8 cellular contexts compared by ENCODE assay signal in the genomic region with DNA sequence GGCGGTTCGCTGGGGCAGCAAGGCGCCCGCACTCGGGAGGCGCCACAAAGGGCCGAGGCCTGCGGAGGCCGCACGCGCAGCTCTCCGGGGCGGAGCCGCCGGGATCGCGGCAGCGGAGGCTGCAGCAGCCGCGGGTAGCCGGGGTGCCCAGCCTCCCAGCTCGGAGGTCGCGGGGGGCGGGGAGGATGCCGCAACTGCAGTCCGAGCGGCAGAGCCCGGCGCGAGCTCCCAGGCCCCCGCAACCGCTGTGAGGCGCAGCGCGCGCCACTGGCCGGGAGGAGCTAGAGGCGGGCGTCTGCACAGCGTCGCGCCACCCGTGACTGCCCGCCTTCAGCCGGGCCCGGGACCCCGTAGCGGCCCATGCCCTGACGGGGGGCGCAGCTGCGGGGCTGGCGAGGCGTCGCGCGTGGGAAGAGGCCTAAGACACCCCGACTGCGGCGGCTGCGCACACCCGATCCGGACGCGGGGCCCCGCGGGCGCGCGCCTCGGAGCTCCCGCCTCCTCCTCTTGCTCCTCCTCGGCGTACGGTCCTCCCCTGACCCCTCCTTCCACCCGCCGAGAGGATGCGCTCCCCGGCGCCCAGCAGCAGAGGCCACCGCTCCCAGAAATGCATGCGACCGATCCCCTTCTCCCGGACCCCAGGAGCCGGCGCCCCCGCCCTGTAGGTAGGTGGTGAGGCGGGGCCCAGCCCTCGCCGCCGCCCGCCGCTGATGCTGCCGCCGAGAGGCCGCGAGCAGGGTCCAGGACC. TPM values are rescaled to one million over a fixed set of nuclear protein-coding genes. Genes with fewer than 3 reads are reported as not detected.
DNase-seq lines count a peak whose midpoint lies in the region; ATAC-seq, FAIRE-seq and TF ChIP-seq lines count a peak whose summit lies in the region.

Gene NCOA7 (plus strand): TSS at position 558 of the 748 bp plus-strand sequence. CDS start 24,395 bp downstream, outside the sequence.

- no peaks in the 10 kb centered on the region for H4K20me1 ChIP-seq in KMS-11 (ENCODE audit: insufficient read depth)

- H3K27ac Mint-ChIP-seq in activated naive CD8-positive, alpha-beta T cell = peak within 1 kb of the TSS; percentile 98

- peaks cover 5% of the 10 kb centered on the region for H3K36me3 Mint-ChIP-seq in activated naive CD8-positive, alpha-beta T cell

- TF ChIP-seq CTCF in KMS-11 (conservative IDR thresholded peaks at IDR 0.05; ENCODE audit: low read depth, low read length) (no peak), pancreas (IDR thresholded peaks at IDR 0.05) (no peak), thyroid gland (IDR thresholded peaks at IDR 0.05) (peak in 1 of 6 experiments; percentile 5)

- no peaks in the 10 kb centered on the region for H3K27me3 ChIP-seq in KMS-11 (ENCODE audit: insufficient read depth, low read depth)
- H3K27me3 ChIP-seq in pancreas = no peaks in the 10 kb centered on the region
- H3K27me3 ChIP-seq in thyroid gland = no peaks in the 10 kb centered on the region

- no peak for FAIRE-seq in pancreas (lab: Jason Lieb, UNC)

- peak within 1 kb of the TSS; percentile 38; the same call in 1 of the 2 replicates for H3K27ac ChIP-seq in KMS-11
- peak within 1 kb of the TSS; percentile 82 to 95 (median 90) for H3K27ac ChIP-seq in pancreas
- H3K27ac ChIP-seq in thyroid gland = peak within 1 kb of the TSS; percentile 90 to 99 (median 97)

- peak; percentile 80 for DNase-seq in ELR (ENCODE audit: low read depth)
- DNase-seq in head of caudate nucleus = peak; percentile 58 to 96 (median 90)
- peak; percentile 69 to 91 (median 80) for DNase-seq in pancreas
- DNase-seq in thyroid gland = peak; percentile 74 to 78

- H3K4me1 ChIP-seq in KMS-11 (ENCODE audit: low read depth, poor library complexity, severe bottlenecking) (peaks cover 14% of the 10 kb centered on the region), pancreas (peaks cover 5 to 27% (median 19%) of the 10 kb centered on the region in 3 donors), thyroid gland (peaks cover 8 to 17% of the 10 kb centered on the region in 2 donors)

- H3K36me3 ChIP-seq in KMS-11 (ENCODE audit: insufficient read depth) (no peaks in the 10 kb centered on the region), pancreas (no peaks in the 10 kb centered on the region), thyroid gland (no peaks in the 10 kb centered on the region)

- intact Hi-C loops in head of caudate nucleus (cut with DNase I) = loop anchor here (2.0 to 10.0 kb wide), 2 partner anchors 54 to 166 kb away; partner anchors contain the start of gene HINT3
- intact Hi-C loops in pancreas (cut with DNase I) = no loop called here
- intact Hi-C loops in thyroid gland (cut with DNase I) = no loop called here

- ATAC-seq in GM21786 (IDR thresholded peaks at IDR 0.05; ENCODE audit: unreplicated experiment) = peak; percentile 63
- ATAC-seq in SK-N-SH treated with all-trans-retinoic acid at 6 μM for 48 hours = peak; percentile 87
- peak; percentile 85 to 92 (median 91) for ATAC-seq in pancreas

- peaks cover 54% of the 10 kb centered on the region for H3K4me1 Mint-ChIP-seq in activated naive CD8-positive, alpha-beta T cell (ENCODE audit: low read depth)

- H3K9me3 Mint-ChIP-seq in activated naive CD8-positive, alpha-beta T cell (ENCODE audit: low read depth) = no peaks in the 10 kb centered on the region

- peak within 1 kb of the TSS; percentile 47; the same call in 1 of the 2 replicates for H3K9ac ChIP-seq in KMS-11

- H3K4me2 ChIP-seq in KMS-11 = peak within 1 kb of the TSS; percentile 68

- H2AFZ ChIP-seq in KMS-11 (ENCODE audit: low read depth) = peak within 1 kb of the TSS; percentile 73

- H3K9me3 ChIP-seq in pancreas (no peaks in the 10 kb centered on the region), thyroid gland (no peaks in the 10 kb centered on the region)

- H3K4me3 ChIP-seq in KMS-11 (IDR thresholded peaks at IDR 0.05; ENCODE audit: insufficient read depth, low read depth, low read length) (no peak within 1 kb of the TSS), pancreas (peak within 1 kb of the TSS; percentile 79 to 95 (median 88)), thyroid gland (replicated peaks in 1 of 3) (peak within 1 kb of the TSS; percentile 64 to 71 (median 64))

- no peaks in the 10 kb centered on the region for H3K79me2 ChIP-seq in KMS-11 (ENCODE audit: insufficient read depth, low read depth)

- H3K27me3 Mint-ChIP-seq in activated naive CD8-positive, alpha-beta T cell = no peaks in the 10 kb centered on the region

- TF ChIP-seq POLR2A in thyroid gland (IDR thresholded peaks at IDR 0.05) = peak; percentile 9 to 93

- WGBS in pancreas, 2 donors = 0% methylated on average over 62 to 97 of the region's 97 CpGs
- 0 to 1% methylated on average over 18 to 41 of the region's 97 CpGs for WGBS in thyroid gland, 2 donors

- peak within 1 kb of the TSS; percentile 90 for H3K4me3 Mint-ChIP-seq in activated naive CD8-positive, alpha-beta T cell

TF ChIP-seq in SK-N-SH treated with all-trans-retinoic acid at 6 μM for 48 hours, 23 proteins besides CTCF, POLR2A, EP300 and RAD21 (continues in another document):
- TF ChIP-seq ISL1 (CRISPR knock-in tag; IDR thresholded peaks at IDR 0.05) (no peak), RARB (CRISPR knock-in tag; IDR thresholded peaks at IDR 0.05) (no peak), GLIS3 (CRISPR knock-in tag; IDR thresholded peaks at IDR 0.05) (no peak), ZC3H10 (CRISPR knock-in tag; IDR thresholded peaks at IDR 0.05) (0 out of 2 replicates have a peak, but pooled peaks have one; percentile 3), ZFP30 (CRISPR knock-in tag; IDR thresholded peaks at IDR 0.05) (no peak), TOX (CRISPR knock-in tag; IDR thresholded peaks at IDR 0.05; ENCODE audit: borderline replicate concordance) (no peak), ZNF70 (CRISPR knock-in tag; IDR thresholded peaks at IDR 0.05) (no peak), OSR1 (CRISPR knock-in tag; IDR thresholded peaks at IDR 0.05) (no peak), POU6F1 (CRISPR knock-in tag; IDR thresholded peaks at IDR 0.05; ENCODE audit: borderline replicate concordance, low read depth) (no peak), ARNTL (CRISPR knock-in tag; IDR thresholded peaks at IDR 0.05; ENCODE audit: borderline replicate concordance, low read depth) (no peak), SNAI2 (CRISPR knock-in tag; IDR thresholded peaks at IDR 0.05) (no peak), CSDC2 (CRISPR knock-in tag; IDR thresholded peaks at IDR 0.05) (no peak), PATZ1 (CRISPR knock-in tag; IDR thresholded peaks at IDR 0.05; ENCODE audit: borderline replicate concordance) (no peak), ESRRG (CRISPR knock-in tag; IDR thresholded peaks at IDR 0.05) (no peak), TCF4 (CRISPR knock-in tag; IDR thresholded peaks at IDR 0.05; ENCODE audit: borderline replicate concordance) (no peak), ZNF565 (CRISPR knock-in tag; conservative IDR thresholded peaks at IDR 0.05; ENCODE audit: low read depth) (no peak), ZFP3 (CRISPR knock-in tag; IDR thresholded peaks at IDR 0.05) (peak; percentile 67; the same call in 1 of the 2 replicates), BACH2 (CRISPR knock-in tag; IDR thresholded peaks at IDR 0.05; ENCODE audit: borderline replicate concordance) (no peak), CSRNP3 (CRISPR knock-in tag; IDR thresholded peaks at IDR 0.05) (no peak), ZNF8 (CRISPR knock-in tag; IDR thresholded peaks at IDR 0.05) (no peak), PPARA (CRISPR knock-in tag; IDR thresholded peaks at IDR 0.05; ENCODE audit: borderline replicate concordance) (no peak)

RNA-seq across cellular contexts. Expression of gene NCOA7, which starts in this region (rescaled TPM):
- total RNA-seq in pancreas (10 to 100 TPM; 12.0 to 66.7 (median 15.5) TPM), thyroid gland (10 to 100 TPM in 3 of 4 donors, 1 to 10 TPM in 1; 9.0 to 36.2 (median 21.8) TPM)
- polyA plus RNA-seq in pancreas = 10 to 100 TPM in 1 of 2 donors, 1 to 10 TPM in 1; 7.4 to 10.4 TPM

Comparison
In these comparisons a context has a peak if more than half of its experiments do, and no peak if none do; other contexts are left out.
1. H3K27ac ChIP-seq: peak in every context shown above with its lines; median percentile 97 in thyroid gland; 90 in pancreas; 38 in KMS-11.